Comparison of ENCODE assay signal across 9 cellular contexts in the genomic region with DNA sequence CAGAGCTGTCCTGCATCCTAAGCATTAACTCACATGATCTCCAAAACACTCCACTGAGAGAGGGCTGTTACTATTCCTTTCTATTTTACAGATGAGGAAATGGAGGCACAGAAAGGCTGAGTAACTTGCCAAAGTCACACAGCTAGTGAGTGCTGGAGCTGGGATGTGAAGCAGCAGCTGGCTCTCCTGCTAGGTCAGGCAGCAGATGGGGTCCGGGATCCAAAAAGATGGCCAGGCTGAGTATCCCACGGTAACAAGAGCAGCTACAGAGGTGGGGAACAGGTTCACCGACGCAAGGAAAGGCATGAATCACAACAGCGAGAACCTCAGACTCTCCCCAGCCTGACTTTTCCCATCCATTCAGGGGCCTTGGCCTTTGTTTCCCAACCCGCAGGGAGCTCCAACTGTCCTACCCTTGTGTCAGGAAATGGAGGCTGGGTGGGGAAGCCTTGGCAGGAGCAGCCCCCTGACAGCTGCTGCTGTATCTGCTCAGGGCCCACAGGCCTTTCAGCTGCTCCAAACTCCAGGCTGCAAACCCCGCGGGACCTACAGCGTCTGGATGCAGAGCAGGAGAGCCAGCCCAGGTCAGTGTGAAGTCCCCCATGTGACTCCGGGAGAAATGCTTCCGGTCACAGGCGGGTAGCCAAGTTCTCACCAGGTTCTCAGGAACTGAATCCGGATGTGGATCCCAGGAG. TPM values are rescaled to one million over a fixed set of nuclear protein-coding genes. Genes with fewer than 3 reads are reported as not detected.
DNase-seq lines count a peak whose midpoint lies in the region; ATAC-seq and TF ChIP-seq lines count a peak whose summit lies in the region.
"Had no signal": no experiment of that assay in that cellular context is flagged by ENCODE, and none has a peak within 500 bp of the region (broad histone marks: within the 10 kb centered on the region; RNA-seq: fewer than 3 reads in every experiment).

No MANE protein-coding gene starts in this region.

- peak; percentile 96 for DNase-seq in DMS 273 (lab: John Stamatoyannopoulos, UW; ENCODE audit: unreplicated experiment)
- DNase-seq in RWPE1 (ENCODE audit: low spot score) = no peak
- DNase-seq in fibroblast of the aortic adventitia (ENCODE audit: low read depth) = peak; percentile 84
- DNase-seq in trophoblast cell = no peak
- no peak for DNase-seq in activated CD8-positive, alpha-beta T cell treated with anti-CD3 and anti-CD28 coated beads for 36 hours
- DNase-seq in immature natural killer cell = no peak
- DNase-seq: DND-41 had no signal

- no peak overlapping the region for H3K4me2 ChIP-seq in trophoblast cell (ENCODE audit: low read length)

- peak overlapping the region; percentile 21 for H3K14ac ChIP-seq in trophoblast cell (ENCODE audit: low read length)

- POLR2A ChIA-PET in RWPE1 (lab: Yijun Ruan, JAX; ENCODE audit: low non-redundant PET) = no interaction called here
- POLR2A ChIA-PET in activated CD8-positive, alpha-beta T cell treated with anti-CD3 and anti-CD28 coated beads for 36 hours (lab: Charles Lee) = no interaction called here

- peaks cover 5% of the 10 kb centered on the region for H3K79me2 ChIP-seq in trophoblast cell (ENCODE audit: control insufficient read depth, insufficient read depth, low read length, poor library complexity)

- peak overlapping the region; percentile 67 for H4K91ac ChIP-seq in trophoblast cell (ENCODE audit: low read depth, low read length)

- TF ChIP-seq CTCF in RWPE1 (conservative IDR thresholded peaks at IDR 0.05; ENCODE audit: low read depth) (no peak), fibroblast of the aortic adventitia (IDR thresholded peaks at IDR 0.05; ENCODE audit: insufficient read depth, low read length) (no peak)
- no peak for TF ChIP-seq CTCF in activated CD8-positive, alpha-beta T cell treated with anti-CD3 and anti-CD28 coated beads for 36 hours (IDR thresholded peaks at IDR 0.05)

- no peaks in the 10 kb centered on the region for H3K9me3 Mint-ChIP-seq in activated CD8-positive, alpha-beta T cell treated with anti-CD3 and anti-CD28 coated beads for 36 hours
- H3K9me3 Mint-ChIP-seq in immature natural killer cell = no peaks in the 10 kb centered on the region

- no peak overlapping the region for H3K4ac ChIP-seq in trophoblast cell (ENCODE audit: low read depth, low read length)

- no peak for ATAC-seq in activated CD8-positive, alpha-beta T cell treated with anti-CD3 and anti-CD28 coated beads for 36 hours
- ATAC-seq in HG02571 (IDR thresholded peaks at IDR 0.05; ENCODE audit: unreplicated experiment) (no peak), HG03432 (IDR thresholded peaks at IDR 0.05; ENCODE audit: unreplicated experiment) (no peak)

- no peak overlapping the region for H3K9ac ChIP-seq in trophoblast cell (ENCODE audit: low read length)

- peaks cover 2% of the 10 kb centered on the region for H3K9me3 ChIP-seq in trophoblast cell (ENCODE audit: insufficient read depth, low read depth, low read length)

- CTCF ChIA-PET in RWPE1 (lab: Yijun Ruan, JAX) = interaction anchor here (0.6 to 1.4 kb wide), 3 partner anchors 12 to 29 kb away, joined by 3 to 5 read pairs (median 3); a partner anchor contains a TSS
- CTCF ChIA-PET in activated CD8-positive, alpha-beta T cell treated with anti-CD3 and anti-CD28 coated beads for 36 hours (lab: Charles Lee) = interaction anchor here (0.6 to 3.9 kb wide), 7 partner anchors 13 to 303 kb away, joined by 3 to 22 read pairs (median 4); no protein-coding TSS in a partner anchor

- H3K18ac ChIP-seq in trophoblast cell (ENCODE audit: low read length) = peak overlapping the region; percentile 22

- no peak overlapping the region for H3K27ac Mint-ChIP-seq in activated CD8-positive, alpha-beta T cell treated with anti-CD3 and anti-CD28 coated beads for 36 hours
- no peak overlapping the region for H3K27ac Mint-ChIP-seq in immature natural killer cell

- H2BK120ac ChIP-seq in trophoblast cell (ENCODE audit: insufficient read depth, low read length, poor library complexity) = peak overlapping the region; percentile 58

- peak overlapping the region; percentile 45 for H2AK5ac ChIP-seq in trophoblast cell (ENCODE audit: low read length)

- H3K4me3 ChIP-seq in fibroblast of the aortic adventitia (ENCODE audit: low read depth, low read length) = no peak overlapping the region
- no peak overlapping the region for H3K4me3 ChIP-seq in trophoblast cell (ENCODE audit: low read depth, low read length)

- no CpG with 5 or more reads among the region's 13 CpGs for WGBS in trophoblast cell (ENCODE audit: extremely low coverage, insufficient coverage, insufficient read length)

- no peak overlapping the region for H2AFZ ChIP-seq in trophoblast cell (ENCODE audit: insufficient read depth, low read length, poor library complexity)

- no peaks in the 10 kb centered on the region for H3K36me3 Mint-ChIP-seq in activated CD8-positive, alpha-beta T cell treated with anti-CD3 and anti-CD28 coated beads for 36 hours (ENCODE audit: low read depth)
- no peaks in the 10 kb centered on the region for H3K36me3 Mint-ChIP-seq in immature natural killer cell

- peak overlapping the region; percentile 62 for H2BK12ac ChIP-seq in trophoblast cell (ENCODE audit: low read length)

- H3K4me3 Mint-ChIP-seq in activated CD8-positive, alpha-beta T cell treated with anti-CD3 and anti-CD28 coated beads for 36 hours = no peak overlapping the region
- no peak overlapping the region for H3K4me3 Mint-ChIP-seq in immature natural killer cell

- H3K27ac ChIP-seq in RWPE1 = peak overlapping the region; percentile 99
- H3K27ac ChIP-seq in trophoblast cell (ENCODE audit: low read depth, low read length) = peak overlapping the region; percentile 29

- H3K79me1 ChIP-seq in trophoblast cell (ENCODE audit: low read length) = peaks cover 20% of the 10 kb centered on the region

- no peaks in the 10 kb centered on the region for H3K27me3 Mint-ChIP-seq in activated CD8-positive, alpha-beta T cell treated with anti-CD3 and anti-CD28 coated beads for 36 hours
- peaks cover 1 to 11% (median 4%) of the 10 kb centered on the region in 3 donors for H3K27me3 Mint-ChIP-seq in immature natural killer cell (ENCODE audit: low read depth in 3 of 3)

- peaks cover 40 to 48% of the 10 kb centered on the region in 2 experiments for H3K4me1 ChIP-seq in trophoblast cell (ENCODE audit: control insufficient read depth in 1 of 2, insufficient read depth in 2 of 2, low read length in 2 of 2)

- peaks cover 8 to 12% of the 10 kb centered on the region in 2 experiments for H3K36me3 ChIP-seq in trophoblast cell (ENCODE audit: control insufficient read depth in 1 of 2, insufficient read depth in 2 of 2, low read length in 2 of 2)

- H3K27me3 ChIP-seq in trophoblast cell (ENCODE audit: insufficient read depth, low read length) = no peaks in the 10 kb centered on the region

- H3K23ac ChIP-seq in trophoblast cell (ENCODE audit: low read length) = no peak overlapping the region

- intact Hi-C loops in activated CD8-positive, alpha-beta T cell treated with anti-CD3 and anti-CD28 coated beads for 36 hours (cut with micrococcal nuclease) = no loop called here

- H4K8ac ChIP-seq in trophoblast cell (ENCODE audit: low read depth, low read length) = peak overlapping the region; percentile 10

- H4K12ac ChIP-seq in trophoblast cell (ENCODE audit: low read depth, low read length) = no peak overlapping the region

- H2BK5ac ChIP-seq in trophoblast cell (ENCODE audit: low read depth, low read length, poor library complexity) = peak overlapping the region; percentile 18

- H3K4me1 Mint-ChIP-seq in activated CD8-positive, alpha-beta T cell treated with anti-CD3 and anti-CD28 coated beads for 36 hours (ENCODE audit: low read depth) = peaks cover 4% of the 10 kb centered on the region
- H3K4me1 Mint-ChIP-seq in immature natural killer cell = peaks cover 0 to 1% of the 10 kb centered on the region in 2 donors

RNA-seq across cellular contexts. Expression of a gene that starts 29.5 kb away (rescaled TPM):
- 94.3 and 334 TPM in 2 replicates for total RNA-seq in fibroblast of the aortic adventitia (ENCODE audit: low replicate concordance)
- polyA plus RNA-seq in trophoblast cell (2013) = 41.2 and 42.2 TPM in 2 replicates
- not detected for total RNA-seq in activated CD8-positive, alpha-beta T cell treated with anti-CD3 and anti-CD28 coated beads for 36 hours
- under 1 TPM in 2 of 3 donors, not detected in 1; 0.31 to 0.76 TPM for polyA plus RNA-seq in immature natural killer cell

Comparison
In these comparisons a context has a peak if more than half of its experiments do, and no peak if none do; other contexts are left out.
1. DNase-seq: peak in DMS 273 (single experiment) and fibroblast of the aortic adventitia (single experiment); none in RWPE1 (single experiment), trophoblast cell (0 of 2), activated CD8-positive, alpha-beta T cell treated with anti-CD3 and anti-CD28 coated beads for 36 hours (single experiment) and immature natural killer cell (0 of 3).
2. RNA of a gene that starts 29.5 kb away (total RNA-seq): 94.3 to 334 TPM in fibroblast of the aortic adventitia; not detected in activated CD8-positive, alpha-beta T cell treated with anti-CD3 and anti-CD28 coated beads for 36 hours; every median in the first group is over 10 times any median in the second.